Comparison of ENCODE assay signal across 8 cellular contexts in genomic region chr11:47257518-47258316, GRCh38. TPM values are rescaled to one million over a fixed set of nuclear protein-coding genes. Genes with fewer than 3 reads are reported as not detected.
DNase-seq lines count a peak whose midpoint lies in the region; ATAC-seq and TF ChIP-seq lines count a peak whose summit lies in the region.

TSS of gene NR1H3 (plus strand) at chr11:47257996. CDS start at chr11:47259217, 1,221 bp downstream.

- no peak for DNase-seq in activated naive CD4-positive, alpha-beta T cell treated with anti-CD3 and anti-CD28 coated beads, Interleukin-2, amount 50 U/mL, for 72 hours (ENCODE audit: low spot score in 2 of 2)
- DNase-seq in activated naive CD4-positive, alpha-beta T cell (lab: John Stamatoyannopoulos, UW): no peak
- DNase-seq in SK-N-MC (ENCODE audit: low read depth, low spot score) (no peak), epithelial cell of proximal tubule (ENCODE audit: low read depth) (no peak), mucosa of descending colon (peak; percentile 72 to 83 (median 83))
- DNase-seq in NK-92 treated with Interleukin-12 subunit alpha and Interleukin-12 subunit beta, amount 100 ng/mL, for 24 hours (lab: John Stamatoyannopoulos, UW): no peak

- WGBS in urinary bladder: 4% methylated on average over 15 of the region's 15 CpGs

- no peaks in the 10 kb centered on the region for H3K36me3 ChIP-seq in SK-N-MC (ENCODE audit: insufficient read depth, low read length)
- no peaks in the 10 kb centered on the region for H3K36me3 ChIP-seq in mucosa of descending colon (ENCODE audit: low read depth)
- H3K36me3 ChIP-seq in urinary bladder (ENCODE audit: insufficient read depth): no peaks in the 10 kb centered on the region

- peak; percentile 68 for TF ChIP-seq CTCF in epithelial cell of proximal tubule (conservative IDR thresholded peaks at IDR 0.05; ENCODE audit: low read depth, low read length)
- peak; percentile 26 for TF ChIP-seq CTCF in mucosa of descending colon (IDR thresholded peaks at IDR 0.05)

- H3K9ac ChIP-seq in SK-N-MC (ENCODE audit: insufficient read length): peak within 1 kb of the TSS; percentile 60

- ATAC-seq in activated naive CD4-positive, alpha-beta T cell treated with anti-CD3 and anti-CD28 coated beads, Interleukin-2, amount 50 U/mL, for 72 hours: no peak
- ATAC-seq in mucosa of descending colon (peak; percentile 65), HG03457 (IDR thresholded peaks at IDR 0.05; ENCODE audit: unreplicated experiment) (no peak)

- intact Hi-C loops in mucosa of descending colon (cut with DNase I, micrococcal nuclease): loop anchor here in 1 of 2 donors (5.0 kb wide), 1 partner anchor 40 kb away; no protein-coding TSS in a partner anchor

- H3K4me3 ChIP-seq in SK-N-MC (peak within 1 kb of the TSS; percentile 5; the same call in 1 of the 2 replicates), epithelial cell of proximal tubule (ENCODE audit: low read depth, low read length) (peak within 1 kb of the TSS; percentile 54), mucosa of descending colon (no peak within 1 kb of the TSS), urinary bladder (ENCODE audit: low read depth, low read length) (peak within 1 kb of the TSS; percentile 39)

- H3K27ac Mint-ChIP-seq in activated naive CD4-positive, alpha-beta T cell treated with anti-CD3 and anti-CD28 coated beads, Interleukin-2, amount 50 U/mL, for 72 hours: peak within 1 kb of the TSS; percentile 0 to 58

- H3K9me3 ChIP-seq in SK-N-MC (ENCODE audit: low read depth, low read length) (no peaks in the 10 kb centered on the region), mucosa of descending colon (no peaks in the 10 kb centered on the region)

- no peaks in the 10 kb centered on the region for H3K9me3 Mint-ChIP-seq in activated naive CD4-positive, alpha-beta T cell treated with anti-CD3 and anti-CD28 coated beads, Interleukin-2, amount 50 U/mL, for 72 hours

- H3K27ac ChIP-seq in SK-N-MC (peak within 1 kb of the TSS; percentile 51), urinary bladder (ENCODE audit: low read depth) (peak within 1 kb of the TSS; percentile 84)

- H3K4me1 ChIP-seq in mucosa of descending colon (ENCODE audit: low read depth) (peaks cover 46% of the 10 kb centered on the region), urinary bladder (ENCODE audit: insufficient read depth) (no peaks in the 10 kb centered on the region)

- no peaks in the 10 kb centered on the region for H3K36me3 Mint-ChIP-seq in activated naive CD4-positive, alpha-beta T cell treated with anti-CD3 and anti-CD28 coated beads, Interleukin-2, amount 50 U/mL, for 72 hours

RNA-seq across cellular contexts. Expression of gene NR1H3, which starts in this region (rescaled TPM):
- total RNA-seq in activated naive CD4-positive, alpha-beta T cell treated with anti-CD3 and anti-CD28 coated beads, Interleukin-2, amount 50 U/mL, for 72 hours: 10 to 100 TPM in 1 of 2 donors, 1 to 10 TPM in 1; 6.9 to 11.1 TPM
- 8.5 and 9.6 TPM in 2 replicates for total RNA-seq in epithelial cell of proximal tubule
- 10 to 100 TPM; 49.1 to 73.5 (median 50.6) TPM for total RNA-seq in mucosa of descending colon
- 16.8 TPM for total RNA-seq in urinary bladder
- 43.3 TPM for polyA plus RNA-seq in urinary bladder

Comparison
In these comparisons a context has a peak if more than half of its experiments do, and no peak if none do; other contexts are left out.
1. DNase-seq: peak in mucosa of descending colon (3 of 3); none in activated naive CD4-positive, alpha-beta T cell treated with anti-CD3 and anti-CD28 coated beads, Interleukin-2, amount 50 U/mL, for 72 hours (0 of 2), activated naive CD4-positive, alpha-beta T cell (0 of 4), SK-N-MC (single experiment), epithelial cell of proximal tubule (single experiment) and NK-92 treated with Interleukin-12 subunit alpha and Interleukin-12 subunit beta, amount 100 ng/mL, for 24 hours (single experiment).